Comparison of ENCODE assay signal across 10 cellular contexts in the genomic region with DNA sequence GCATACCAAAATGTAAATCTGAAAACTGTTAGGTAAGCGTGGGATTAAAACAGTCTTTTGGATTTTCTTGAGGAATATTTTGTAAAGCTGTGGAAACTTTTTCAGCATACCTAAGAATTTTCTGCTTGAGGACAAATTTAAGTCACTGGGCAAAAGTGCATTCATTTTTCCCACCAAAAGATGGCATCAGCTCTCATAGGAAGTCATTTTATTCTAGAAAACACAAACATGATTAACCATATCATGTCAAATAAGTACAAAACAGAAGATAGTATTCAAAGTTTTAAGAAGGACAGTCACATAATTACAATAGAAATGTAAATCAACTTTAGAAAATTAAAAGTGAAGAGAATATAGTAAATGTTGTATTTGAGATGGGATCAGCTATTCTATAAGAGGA.
DNase-seq lines count a peak whose midpoint lies in the region; ATAC-seq and TF ChIP-seq lines count a peak whose summit lies in the region.
"Had no signal": no experiment of that assay in that cellular context is flagged by ENCODE, and none has a peak within 500 bp of the region (broad histone marks: within the 10 kb centered on the region; RNA-seq: fewer than 3 reads in every experiment).

No MANE protein-coding gene starts in this region.

- H2BK12ac ChIP-seq in mesenchymal stem cell (ENCODE audit: low read length in 2 of 2): no peak overlapping the region

- H4K91ac ChIP-seq in mesenchymal stem cell (ENCODE audit: low read length): no peak overlapping the region

- DNase-seq in DMS79 treated with DMSO at 0.1 percent for 48 hours (lab: John Stamatoyannopoulos, UW) (peak; percentile 17), LHCN-M2 (ENCODE audit: low read depth) (peak; percentile 15), brain microvascular endothelial cell (peak; percentile 12), mesenchymal stem cell (peak; percentile 22), NCI-H1930 (lab: John Stamatoyannopoulos, UW) (no peak)
- DNase-seq in activated CD4-positive, alpha-beta T cell treated with anti-CD3 and anti-CD28 coated beads, Interleukin-2, amount 10 ng/mL, durations not matched to agents 24 days and 14 days: no peak
- DNase-seq: activated T-cell treated with anti-CD3 and anti-CD28 coated beads, Interleukin-2, amount 50 U/mL, for 1 hour; NCI-H146 had no signal

- peak overlapping the region; percentile 19 for H3K9ac ChIP-seq in mesenchymal stem cell (ENCODE audit: low read length)

- H3K4me1 Mint-ChIP-seq in activated CD4-positive, alpha-beta T cell treated with anti-CD3 and anti-CD28 coated beads, Interleukin-2, amount 10 ng/mL, durations not matched to agents 24 days and 14 days: peaks cover 6% of the 10 kb centered on the region

- H3K4me3 Mint-ChIP-seq in activated CD4-positive, alpha-beta T cell treated with anti-CD3 and anti-CD28 coated beads, Interleukin-2, amount 10 ng/mL, durations not matched to agents 24 days and 14 days: no peak overlapping the region

- no peaks in the 10 kb centered on the region for H3K4me1 ChIP-seq in mesenchymal stem cell (ENCODE audit: control insufficient read depth, insufficient read depth, low read depth, low read length)

- no peak overlapping the region for H3K4me2 ChIP-seq in mesenchymal stem cell (ENCODE audit: low read length, poor library complexity, severe bottlenecking)

- H3K27ac Mint-ChIP-seq in activated CD4-positive, alpha-beta T cell treated with anti-CD3 and anti-CD28 coated beads, Interleukin-2, amount 10 ng/mL, durations not matched to agents 24 days and 14 days: no peak overlapping the region

- H2AFZ ChIP-seq in mesenchymal stem cell (ENCODE audit: low read depth, low read length): no peak overlapping the region

- H3K9me3 ChIP-seq in mesenchymal stem cell (ENCODE audit: control insufficient read depth, low read length): no peaks in the 10 kb centered on the region

- peak; percentile 13 for TF ChIP-seq CTCF in brain microvascular endothelial cell (IDR thresholded peaks at IDR 0.05; ENCODE audit: low read depth, low read length, missing control alignments)

- H3K36me3 Mint-ChIP-seq in activated CD4-positive, alpha-beta T cell treated with anti-CD3 and anti-CD28 coated beads, Interleukin-2, amount 10 ng/mL, durations not matched to agents 24 days and 14 days (ENCODE audit: low read depth): peaks cover 4% of the 10 kb centered on the region

- H3K27ac ChIP-seq in brain microvascular endothelial cell (no peak overlapping the region), mesenchymal stem cell (ENCODE audit: low read length, poor library complexity, severe bottlenecking) (no peak overlapping the region)

- H3K18ac ChIP-seq in mesenchymal stem cell (ENCODE audit: low read depth in 1 of 2, low read length in 2 of 2): no peak overlapping the region

- no peak overlapping the region for H3K23ac ChIP-seq in mesenchymal stem cell (ENCODE audit: low read length in 2 of 2)

- H2AK5ac ChIP-seq in mesenchymal stem cell (ENCODE audit: low read length, severe bottlenecking): no peak overlapping the region

- ATAC-seq in GM21619 (IDR thresholded peaks at IDR 0.05; ENCODE audit: unreplicated experiment) (no peak), HG02852 (IDR thresholded peaks at IDR 0.05; ENCODE audit: unreplicated experiment) (no peak)

- H3K79me1 ChIP-seq in mesenchymal stem cell (replicated peaks; ENCODE audit: low read length, poor library complexity, severe bottlenecking): no peaks in the 10 kb centered on the region

- H3K27me3 ChIP-seq in brain microvascular endothelial cell (replicated peaks): no peaks in the 10 kb centered on the region
- H3K27me3 ChIP-seq in mesenchymal stem cell (ENCODE audit: control insufficient read depth in 1 of 2, insufficient read depth in 1 of 2, low read length in 2 of 2): no peaks in the 10 kb centered on the region

- H3K4ac ChIP-seq in mesenchymal stem cell (ENCODE audit: low read depth in 1 of 2, low read length in 2 of 2): no peak overlapping the region

- intact Hi-C loops in activated CD4-positive, alpha-beta T cell treated with anti-CD3 and anti-CD28 coated beads, Interleukin-2, amount 10 ng/mL, durations not matched to agents 24 days and 14 days (cut with micrococcal nuclease): no loop called here

- no peak overlapping the region for H2BK5ac ChIP-seq in mesenchymal stem cell (ENCODE audit: low read depth, low read length, poor library complexity, severe bottlenecking)

- no peak overlapping the region for H3K14ac ChIP-seq in mesenchymal stem cell (ENCODE audit: low read length in 2 of 2)

- H2BK120ac ChIP-seq in mesenchymal stem cell (ENCODE audit: low read depth, low read length): no peak overlapping the region

- H3K36me3 ChIP-seq in brain microvascular endothelial cell (replicated peaks): no peaks in the 10 kb centered on the region
- peaks cover 0 to 7% of the 10 kb centered on the region in 2 experiments for H3K36me3 ChIP-seq in mesenchymal stem cell (ENCODE audit: control insufficient read depth in 1 of 2, insufficient read depth in 2 of 2, low read depth in 1 of 2, low read length in 2 of 2)

- no peaks in the 10 kb centered on the region for H3K27me3 Mint-ChIP-seq in activated CD4-positive, alpha-beta T cell treated with anti-CD3 and anti-CD28 coated beads, Interleukin-2, amount 10 ng/mL, durations not matched to agents 24 days and 14 days

- WGBS in mesenchymal stem cell: 78% methylated on average over 1 of the region's 1 CpG

- H3K4me3 ChIP-seq in brain microvascular endothelial cell (ENCODE audit: low read depth, low read length) (no peak overlapping the region), mesenchymal stem cell (ENCODE audit: insufficient read depth in 1 of 2, low read depth in 1 of 2, low read length in 2 of 2) (no peak overlapping the region)

- H4K8ac ChIP-seq in mesenchymal stem cell (ENCODE audit: low read length): no peak overlapping the region

- no peaks in the 10 kb centered on the region for H3K9me3 Mint-ChIP-seq in activated CD4-positive, alpha-beta T cell treated with anti-CD3 and anti-CD28 coated beads, Interleukin-2, amount 10 ng/mL, durations not matched to agents 24 days and 14 days

- in situ Hi-C loops in brain microvascular endothelial cell (cut with HindIII; ENCODE audit: low pct_ligation_motif_present, low sequenced_read_pairs): no loop called here

- no peak overlapping the region for H2BK15ac ChIP-seq in mesenchymal stem cell (ENCODE audit: low read depth, poor library complexity, severe bottlenecking)

Comparison
In these comparisons a context has a peak if more than half of its experiments do, and no peak if none do; other contexts are left out.
1. DNase-seq: peak in DMS79 treated with DMSO at 0.1 percent for 48 hours (single experiment), LHCN-M2 (single experiment), brain microvascular endothelial cell (single experiment) and mesenchymal stem cell (single experiment); none in NCI-H1930 (0 of 2) and activated CD4-positive, alpha-beta T cell treated with anti-CD3 and anti-CD28 coated beads, Interleukin-2, amount 10 ng/mL, durations not matched to agents 24 days and 14 days (single experiment).